7 cellular contexts compared by ENCODE assay signal in the genomic region with DNA sequence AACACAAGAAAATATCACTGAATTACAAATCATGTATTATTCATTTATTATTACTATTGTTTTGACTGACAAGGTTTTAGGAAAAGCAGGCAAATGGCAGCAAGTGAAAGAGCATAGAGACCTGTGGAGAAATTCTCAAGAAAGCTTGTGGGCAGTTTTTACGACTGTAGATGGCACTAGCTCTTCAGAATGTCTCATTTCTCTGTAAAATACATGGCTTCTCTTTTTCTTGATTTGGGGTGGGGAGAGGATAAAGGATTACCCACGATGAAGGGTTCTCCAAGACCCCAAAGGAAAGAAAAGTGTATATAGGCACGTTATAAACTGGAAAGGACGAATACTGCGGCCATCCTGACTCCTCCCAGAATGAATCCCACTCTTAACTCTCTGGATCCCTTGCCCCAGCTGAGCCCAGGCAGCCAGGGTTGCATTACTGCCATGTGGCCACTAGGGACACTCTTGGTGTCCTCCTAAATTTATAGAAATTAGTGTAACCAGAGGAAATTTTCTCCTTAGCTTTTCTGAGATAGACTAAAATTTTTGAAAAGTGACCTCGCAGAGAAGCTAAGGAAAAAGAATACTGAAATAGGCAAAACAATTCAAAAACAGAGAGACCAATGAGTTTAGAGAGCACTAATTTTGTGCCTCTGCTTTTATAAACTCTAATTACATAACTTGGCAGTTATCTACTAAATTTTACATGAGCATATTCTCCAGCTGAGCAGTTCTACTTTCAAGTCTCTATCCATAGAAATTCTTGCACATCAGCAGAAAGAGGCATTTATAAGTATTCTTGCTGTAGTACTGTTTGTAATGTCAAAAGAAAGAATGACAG. TPM values are rescaled to one million over a fixed set of nuclear protein-coding genes. Genes with fewer than 3 reads are reported as not detected.
DNase-seq lines count a peak whose midpoint lies in the region; ATAC-seq and TF ChIP-seq lines count a peak whose summit lies in the region.

No MANE protein-coding gene starts in this region.

- WGBS in tibial nerve, 2 donors = 0 to 7% methylated on average over 6 of the region's 6 CpGs

- peak overlapping the region; percentile 66; the same call in 2 of the 3 replicates for H3K4me3 Mint-ChIP-seq in GM23338

- CTCF ChIA-PET in Panc1 (lab: Charles Lee) = interaction anchor here (0.8 kb wide), 1 partner anchor 162 kb away, joined by 3 read pairs; no protein-coding TSS in a partner anchor

- no peaks in the 10 kb centered on the region for H3K9me2 ChIP-seq in GM23338 (ENCODE audit: insufficient read depth)

- no TSS peak for BruUV-seq in Panc1 (replicated peaks; lab: Mats Ljungman, UMichigan)

- H3K27ac Mint-ChIP-seq in GM23338 = no peak overlapping the region; the same call in 1 of the 2 replicates

- no peaks in the 10 kb centered on the region for H3K9me3 ChIP-seq in Panc1 (ENCODE audit: control insufficient read depth, insufficient read depth, low read depth, low read length)
- H3K9me3 ChIP-seq in left lung = no peaks in the 10 kb centered on the region
- H3K9me3 ChIP-seq in tibial nerve = no peaks in the 10 kb centered on the region

- peak; percentile 79 for ATAC-seq in GM23338
- ATAC-seq in Panc1 = peak; percentile 69; the same call in 1 of the 2 replicates
- ATAC-seq in left lung = peak; percentile 78

- in situ Hi-C loops in Panc1 (cut with HindIII; ENCODE audit: low pct_unique_long_range_greater_than_20kb, low sequenced_read_pairs) = no loop called here

- no peaks in the 10 kb centered on the region for H4K20me1 ChIP-seq in GM23338 (replicated peaks; ENCODE audit: insufficient read depth)

- H3K27ac ChIP-seq in GM23338 (ENCODE audit: low read depth) = no peak overlapping the region
- no peak overlapping the region for H3K27ac ChIP-seq in Panc1 (ENCODE audit: low read length)
- no peak overlapping the region for H3K27ac ChIP-seq in coronary artery
- H3K27ac ChIP-seq in left lung = no peak overlapping the region
- peak overlapping the region in 1 of 4 donors; percentile 38 for H3K27ac ChIP-seq in tibial nerve

- TF ChIP-seq EP300 in tibial nerve (IDR thresholded peaks at IDR 0.05) = no peak

- no peak for TF ChIP-seq POLR2A in tibial nerve (IDR thresholded peaks at IDR 0.05)

- H3K79me2 ChIP-seq in GM23338 (replicated peaks; ENCODE audit: insufficient read depth) = no peaks in the 10 kb centered on the region

- no peaks in the 10 kb centered on the region for H3F3A ChIP-seq in GM23338 (replicated peaks; ENCODE audit: low read depth)

- DNase-seq in ELF-1 (ENCODE audit: low read depth, low spot score) = peak; percentile 77
- DNase-seq in GM23338 (ENCODE audit: low spot score) = peak; percentile 54
- peak; percentile 22 for DNase-seq in Panc1 (ENCODE audit: low read depth, low spot score)
- DNase-seq in coronary artery (ENCODE audit: low spot score) = no peak
- peak in 1 of 2 donors; percentile 36 for DNase-seq in left lung
- peak; percentile 17 to 25 for DNase-seq in tibial nerve (ENCODE audit: low spot score in 2 of 2)
- no peak for DNase-seq in NCI-H2196 (lab: John Stamatoyannopoulos, UW; ENCODE audit: unreplicated experiment)

- peak overlapping the region; percentile 61; the same call in 1 of the 2 replicates for H3K4me2 ChIP-seq in GM23338

- POLR2A ChIA-PET in Panc1 (lab: Charles Lee) = no interaction called here

- peaks cover 5% of the 10 kb centered on the region; the same call in 2 of the 3 replicates for H3K36me3 Mint-ChIP-seq in GM23338 (ENCODE audit: low read depth)

- H3K36me3 ChIP-seq in GM23338 (ENCODE audit: insufficient read depth) (no peaks in the 10 kb centered on the region), Panc1 (ENCODE audit: control insufficient read depth, insufficient read depth, low read length) (no peaks in the 10 kb centered on the region), left lung (no peaks in the 10 kb centered on the region), tibial nerve (no peaks in the 10 kb centered on the region)

- H3K4me3 ChIP-seq in GM23338 (peak overlapping the region; percentile 35), Panc1 (ENCODE audit: low read depth in 2 of 2, low read length in 2 of 2) (no peak overlapping the region), coronary artery (peak overlapping the region; percentile 47), left lung (no peak overlapping the region), tibial nerve (peak overlapping the region in 1 of 4 donors; percentile 37)

- H3K4me1 ChIP-seq in GM23338 (ENCODE audit: insufficient read depth) (no peaks in the 10 kb centered on the region), Panc1 (ENCODE audit: control insufficient read depth, insufficient read depth, low read length) (no peaks in the 10 kb centered on the region), left lung (no peaks in the 10 kb centered on the region), tibial nerve (peaks cover 0 to 4% (median 0%) of the 10 kb centered on the region in 4 donors)

- no peak overlapping the region for H2AFZ ChIP-seq in GM23338

- H3K27me3 ChIP-seq in GM23338 (ENCODE audit: insufficient read depth) (no peaks in the 10 kb centered on the region), Panc1 (ENCODE audit: control insufficient read depth, insufficient read depth, low read length) (no peaks in the 10 kb centered on the region; the same call in 1 of the 2 replicates), left lung (no peaks in the 10 kb centered on the region), tibial nerve (peaks cover 0 to 17% of the 10 kb centered on the region in 2 donors)

- H3K27me3 Mint-ChIP-seq in GM23338 (ENCODE audit: insufficient read depth, low read depth, poor library complexity) = no peaks in the 10 kb centered on the region

- H3K4me1 Mint-ChIP-seq in GM23338 = no peaks in the 10 kb centered on the region; the same call in 2 of the 3 replicates

- intact Hi-C loops in Panc1 (cut with micrococcal nuclease; ENCODE audit: unreplicated experiment) = no loop called here
- intact Hi-C loops in left lung (cut with DNase I) = no loop called here

- TF ChIP-seq CTCF in GM23338 (conservative IDR thresholded peaks at IDR 0.05; ENCODE audit: low read depth in 2 of 2) (peak; percentile 52 to 64), Panc1 (IDR thresholded peaks at IDR 0.05) (peak; percentile 87), coronary artery (IDR thresholded peaks at IDR 0.05) (peak; percentile 75), left lung (IDR thresholded peaks at IDR 0.05) (peak; percentile 74 to 94), tibial nerve (IDR thresholded peaks at IDR 0.05) (peak; percentile 51 to 95 (median 75))

- peaks cover 10% of the 10 kb centered on the region for H3K9me3 Mint-ChIP-seq in GM23338

TF ChIP-seq in GM23338, 12 proteins besides CTCF, POLR2A, EP300 and RAD21 (continues in another document):
- TF ChIP-seq ZNF114 (CRISPR knock-in tag; IDR thresholded peaks at IDR 0.05) (no peak), STAT1 (IDR thresholded peaks at IDR 0.05; ENCODE audit: unreplicated experiment) (no peak), EZH2phosphoT487 (IDR thresholded peaks at IDR 0.05; ENCODE audit: unreplicated experiment) (no peak), ZNF331 (CRISPR knock-in tag; IDR thresholded peaks at IDR 0.05; ENCODE audit: low read depth) (no peak), NANOG (IDR thresholded peaks at IDR 0.05; ENCODE audit: borderline replicate concordance) (no peak)

RNA-seq across cellular contexts. Expression of gene PCDH19, which starts 37.7 kb away (rescaled TPM):
- total RNA-seq in GM23338 (2014; rRNA removed; shearing (Covaris generic)) = 0.89 and 1.4 TPM in 2 replicates
- polyA plus RNA-seq in GM23338 (2016; fragmentation: Nextera tagmentation; extraction: Ambion mirVana) = 0.87 and 1.6 TPM in 2 replicates
- 0.08 TPM for total RNA-seq in Panc1 (2021; ENCODE audit: unreplicated experiment)
- polyA plus RNA-seq in Panc1 (2012; ENCODE audit: insufficient read length) = 0.05 TPM
- total RNA-seq in left lung = under 1 TPM; 0.24 to 0.52 TPM
- 1 to 10 TPM; 5.5 to 8.8 (median 6.0) TPM for total RNA-seq in tibial nerve

Comparison
In these comparisons a context has a peak if more than half of its experiments do, and no peak if none do; other contexts are left out.
1. DNase-seq: peak in ELF-1 (single experiment), GM23338 (single experiment), Panc1 (single experiment) and tibial nerve (2 of 2); none in coronary artery (single experiment) and NCI-H2196 (single experiment).
2. H3K4me3 ChIP-seq: peak in GM23338 (single experiment) and coronary artery (single experiment); none in Panc1 (0 of 2) and left lung (0 of 2).
3. Peak in every context shown above with its lines, with median percentiles within 50 percentile points of each other: ATAC-seq and CTCF ChIP-seq.